ENCODE assay signal across 8 cellular contexts in genomic region chr4:180105362-180105761, GRCh38.
"Had no signal": no experiment of that assay in that cellular context is flagged by ENCODE, and none has a peak within 500 bp of the region (broad histone marks: within the 10 kb centered on the region; RNA-seq: fewer than 3 reads in every experiment).

No MANE protein-coding gene starts in this region.

- H3K36me3 ChIP-seq: HAP-1 had no signal

- DNase-seq: GM23248, H7, HFFc6, Kasumi-1, KBM-7 had no signal

- H3K9ac ChIP-seq: GM23248 had no signal

- H3K27ac ChIP-seq: GM23248, HL-60 had no signal

- H3K9me3 ChIP-seq: HAP-1 had no signal

- H3K4me3 ChIP-seq: GM23248, HAP-1 had no signal

- H3K4me1 ChIP-seq: HAP-1 had no signal

- H2AFZ ChIP-seq: GM23248 had no signal

- ATAC-seq: HCT116 had no signal
